8 cellular contexts compared by ENCODE assay signal in the genomic region with DNA sequence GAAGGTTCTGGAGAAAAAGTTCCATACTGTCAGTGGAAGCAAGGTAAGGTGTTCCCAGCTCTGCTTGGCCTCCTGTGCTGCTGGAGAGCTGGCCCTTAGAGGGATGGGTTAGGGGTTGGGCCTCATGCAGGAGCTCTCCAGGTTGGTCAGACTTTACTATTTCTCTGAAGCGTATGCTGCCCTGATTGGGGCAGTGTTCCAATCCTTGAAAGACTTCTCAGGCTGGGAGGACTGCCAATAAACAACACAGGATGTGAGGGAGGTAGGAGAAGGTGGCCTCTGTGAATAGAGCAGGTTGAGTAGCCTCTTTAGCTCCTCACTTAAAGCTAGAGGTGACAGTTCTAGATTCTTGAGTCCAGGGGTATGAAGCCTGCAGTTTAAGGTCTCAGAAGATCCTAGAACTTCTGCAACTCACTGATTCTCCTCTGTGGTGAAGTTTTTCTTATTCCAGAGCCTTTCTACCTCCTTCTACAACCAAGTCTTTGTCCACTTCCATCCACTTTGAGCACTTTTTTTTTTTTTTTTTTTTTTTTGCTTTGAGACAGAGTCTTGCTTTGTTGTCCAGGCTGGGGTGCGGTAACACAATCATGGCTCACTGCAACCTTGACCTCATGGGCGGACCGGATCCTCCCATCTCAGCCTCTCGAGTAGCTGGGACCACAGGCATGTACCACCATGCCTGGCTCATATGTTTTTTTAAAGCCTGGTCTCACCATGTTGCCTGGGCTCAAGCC. TPM values are rescaled to one million over a fixed set of nuclear protein-coding genes. Genes with fewer than 3 reads are reported as not detected.
DNase-seq lines count a peak whose midpoint lies in the region; ATAC-seq and TF ChIP-seq lines count a peak whose summit lies in the region.

No MANE protein-coding gene starts in this region.

- peak overlapping the region in 3 of 4 donors; percentile 70 to 95 (median 91) for H3K27ac ChIP-seq in tibial nerve

- no peak overlapping the region for H3K4me3 ChIP-seq in tibial nerve

- no peak for DNase-seq in activated T-cell treated with anti-CD3 and anti-CD28 coated beads, Interleukin-2, amount 50 U/mL, for 4 hours
- DNase-seq in activated T-cell treated with anti-CD3 and anti-CD28 coated beads, Interleukin-2, amount 50 U/mL, for 48 hours: no peak
- DNase-seq in activated naive CD8-positive, alpha-beta T cell treated with anti-CD3 and anti-CD28 coated beads for 36 hours: no peak
- DNase-seq in islet precursor cell (peak; percentile 43), tibial nerve (ENCODE audit: low spot score in 2 of 2) (no peak), KBM-7 (no peak), NOMO-1 treated with dmso at 0.1 percent for 144 hours (lab: John Stamatoyannopoulos, UW; ENCODE audit: unreplicated experiment) (no peak)

- TF ChIP-seq EP300 in tibial nerve (IDR thresholded peaks at IDR 0.05): no peak

- peak overlapping the region; percentile 95 for H3K4me3 Mint-ChIP-seq in activated T-cell treated with anti-CD3 and anti-CD28 coated beads, Interleukin-2, amount 50 U/mL, for 4 hours
- peak overlapping the region; percentile 91 for H3K4me3 Mint-ChIP-seq in activated naive CD8-positive, alpha-beta T cell treated with anti-CD3 and anti-CD28 coated beads for 36 hours

- TF ChIP-seq CTCF in tibial nerve (IDR thresholded peaks at IDR 0.05): no peak

- H3K36me3 ChIP-seq in tibial nerve: peaks cover 0 to 58% (median 43%) of the 10 kb centered on the region in 3 donors

- peaks cover 0 to 39% (median 20%) of the 10 kb centered on the region in 4 donors for H3K4me1 ChIP-seq in tibial nerve

- peaks cover 2% of the 10 kb centered on the region for H3K27me3 Mint-ChIP-seq in activated T-cell treated with anti-CD3 and anti-CD28 coated beads, Interleukin-2, amount 50 U/mL, for 4 hours (ENCODE audit: low read depth)
- H3K27me3 Mint-ChIP-seq in activated naive CD8-positive, alpha-beta T cell treated with anti-CD3 and anti-CD28 coated beads for 36 hours: peaks cover 4% of the 10 kb centered on the region

- H3K9me3 ChIP-seq in tibial nerve: no peaks in the 10 kb centered on the region

- ATAC-seq in activated T-cell treated with anti-CD3 and anti-CD28 coated beads, Interleukin-2, amount 50 U/mL, for 4 hours: no peak
- no peak for ATAC-seq in GM21381 (IDR thresholded peaks at IDR 0.05; ENCODE audit: unreplicated experiment)

- peak overlapping the region; percentile 59 for H3K27ac Mint-ChIP-seq in activated naive CD8-positive, alpha-beta T cell treated with anti-CD3 and anti-CD28 coated beads for 36 hours

- 22 to 40% methylated on average over 5 of the region's 5 CpGs for WGBS in tibial nerve, 2 donors

- H3K27me3 ChIP-seq in tibial nerve: no peaks in the 10 kb centered on the region

- no peak for TF ChIP-seq POLR2A in tibial nerve (IDR thresholded peaks at IDR 0.05)

- peaks cover 56% of the 10 kb centered on the region for H3K36me3 Mint-ChIP-seq in activated T-cell treated with anti-CD3 and anti-CD28 coated beads, Interleukin-2, amount 50 U/mL, for 4 hours (ENCODE audit: insufficient read depth)
- H3K36me3 Mint-ChIP-seq in activated naive CD8-positive, alpha-beta T cell treated with anti-CD3 and anti-CD28 coated beads for 36 hours: peaks cover 62% of the 10 kb centered on the region

- in situ Hi-C loops in KBM-7 (cut with MboI; ENCODE audit: low pct_unique_long_range_greater_than_20kb, low sequenced_read_pairs): no loop called here

- no peaks in the 10 kb centered on the region for H3K9me3 Mint-ChIP-seq in activated T-cell treated with anti-CD3 and anti-CD28 coated beads, Interleukin-2, amount 50 U/mL, for 4 hours
- H3K9me3 Mint-ChIP-seq in activated naive CD8-positive, alpha-beta T cell treated with anti-CD3 and anti-CD28 coated beads for 36 hours: peaks cover 2% of the 10 kb centered on the region

- H3K4me1 Mint-ChIP-seq in activated T-cell treated with anti-CD3 and anti-CD28 coated beads, Interleukin-2, amount 50 U/mL, for 4 hours (ENCODE audit: low read depth): peaks cover 31% of the 10 kb centered on the region
- peaks cover 52% of the 10 kb centered on the region for H3K4me1 Mint-ChIP-seq in activated naive CD8-positive, alpha-beta T cell treated with anti-CD3 and anti-CD28 coated beads for 36 hours

RNA-seq across cellular contexts. Expression of a gene that starts 3.0 kb away (rescaled TPM):
- 100 to 1,000 TPM; 646 to 699 (median 679) TPM for total RNA-seq in activated T-cell treated with anti-CD3 and anti-CD28 coated beads, Interleukin-2, amount 50 U/mL, for 4 hours
- total RNA-seq in activated naive CD8-positive, alpha-beta T cell treated with anti-CD3 and anti-CD28 coated beads for 36 hours: 100 to 1,000 TPM; 599 to 600 TPM
- total RNA-seq in tibial nerve: 100 to 1,000 TPM in 3 of 4 donors, 10 to 100 TPM in 1; 92.0 to 135 (median 122) TPM

RNA-seq across cellular contexts. Expression of a gene that starts 20.2 kb away (rescaled TPM):
- total RNA-seq in activated T-cell treated with anti-CD3 and anti-CD28 coated beads, Interleukin-2, amount 50 U/mL, for 4 hours: not detected
- total RNA-seq in activated naive CD8-positive, alpha-beta T cell treated with anti-CD3 and anti-CD28 coated beads for 36 hours: not detected
- not detected for total RNA-seq in tibial nerve

RNA-seq across cellular contexts. Expression of a gene that starts 25.3 kb away (rescaled TPM):
- 10 to 100 TPM; 46.7 to 53.2 (median 49.7) TPM for total RNA-seq in activated T-cell treated with anti-CD3 and anti-CD28 coated beads, Interleukin-2, amount 50 U/mL, for 4 hours
- total RNA-seq in activated naive CD8-positive, alpha-beta T cell treated with anti-CD3 and anti-CD28 coated beads for 36 hours: 10 to 100 TPM; 47.4 to 54.8 TPM
- total RNA-seq in tibial nerve: 100 to 1,000 TPM in 2 of 4 donors, 10 to 100 TPM in 2; 77.2 to 121 (median 97.1) TPM

RNA-seq across cellular contexts. Expression of a gene that starts 53.7 kb away (rescaled TPM):
- total RNA-seq in activated T-cell treated with anti-CD3 and anti-CD28 coated beads, Interleukin-2, amount 50 U/mL, for 4 hours: 100 to 1,000 TPM; 373 to 417 (median 409) TPM
- total RNA-seq in activated naive CD8-positive, alpha-beta T cell treated with anti-CD3 and anti-CD28 coated beads for 36 hours: 100 to 1,000 TPM; 349 to 354 TPM
- 100 to 1,000 TPM; 139 to 290 (median 159) TPM for total RNA-seq in tibial nerve

Comparison
In these comparisons a context has a peak if more than half of its experiments do, and no peak if none do; other contexts are left out.
1. RNA of a gene that starts 3.0 kb away (total RNA-seq): 646 to 699 TPM in activated T-cell treated with anti-CD3 and anti-CD28 coated beads, Interleukin-2, amount 50 U/mL, for 4 hours and 599 to 600 TPM in activated naive CD8-positive, alpha-beta T cell treated with anti-CD3 and anti-CD28 coated beads for 36 hours; 92.0 to 135 TPM in tibial nerve; every median in the first group is over 4 times any median in the second.